Comparison of ENCODE assay signal across 8 cellular contexts in genomic region chr6:90284745-90285481, GRCh38. TPM values are rescaled to one million over a fixed set of nuclear protein-coding genes. Genes with fewer than 3 reads are reported as not detected.
A peak's percentile ranks its signal among the peaks of the same experiment; 100 is the strongest.
DNase-seq lines count a peak whose midpoint lies in the region; ATAC-seq and TF ChIP-seq lines count a peak whose summit lies in the region.

No MANE protein-coding gene starts in this region.

- peak overlapping the region; percentile 71 for H3K4me3 Mint-ChIP-seq in activated T-helper 2 cell treated with anti-CD3 and anti-CD28 coated beads, Interferon-gamma antibody, Interleukin-2, Interleukin-4, amounts not matched to agents 10 μg/mL and 5 μg/mL and 100 μg/mL, durations not matched to agents 14 hours and 24 hours and 36 hours (ENCODE audit: low read depth)
- peak overlapping the region; percentile 83 to 84 for H3K4me3 Mint-ChIP-seq in stimulated activated naive B cell treated with anti-CD40 and anti-IgM and Interleukin-4, amounts not matched to agents 10 μg/mL and 1 μg/mL and 100 μg/mL, for 72 hours

- peaks cover 0 to 23% of the 10 kb centered on the region in 2 donors for H3K4me1 ChIP-seq in right atrium auricular region

- peak overlapping the region in 1 of 2 donors; percentile 36 for H3K4me3 ChIP-seq in right atrium auricular region

- no peaks in the 10 kb centered on the region for H3K27me3 Mint-ChIP-seq in activated T-helper 2 cell treated with anti-CD3 and anti-CD28 coated beads, Interferon-gamma antibody, Interleukin-2, Interleukin-4, amounts not matched to agents 10 μg/mL and 5 μg/mL and 100 μg/mL, durations not matched to agents 14 hours and 24 hours and 36 hours (ENCODE audit: low read depth)
- no peaks in the 10 kb centered on the region for H3K27me3 Mint-ChIP-seq in stimulated activated naive B cell treated with anti-CD40 and anti-IgM and Interleukin-4, amounts not matched to agents 10 μg/mL and 1 μg/mL and 100 μg/mL, for 72 hours

- H3K27ac ChIP-seq in right atrium auricular region: peak overlapping the region; percentile 59 to 70

- peaks cover 82% of the 10 kb centered on the region for H3K4me1 Mint-ChIP-seq in activated T-helper 2 cell treated with anti-CD3 and anti-CD28 coated beads, Interferon-gamma antibody, Interleukin-2, Interleukin-4, amounts not matched to agents 10 μg/mL and 5 μg/mL and 100 μg/mL, durations not matched to agents 14 hours and 24 hours and 36 hours (ENCODE audit: low read depth)
- peaks cover 50 to 90% of the 10 kb centered on the region in 2 donors for H3K4me1 Mint-ChIP-seq in stimulated activated naive B cell treated with anti-CD40 and anti-IgM and Interleukin-4, amounts not matched to agents 10 μg/mL and 1 μg/mL and 100 μg/mL, for 72 hours

- no peak for TF ChIP-seq CTCF in right atrium auricular region (IDR thresholded peaks at IDR 0.05)

- H3K36me3 ChIP-seq in right atrium auricular region: no peaks in the 10 kb centered on the region

- no peaks in the 10 kb centered on the region for H3K27me3 ChIP-seq in right atrium auricular region

- H3K36me3 Mint-ChIP-seq in activated T-helper 2 cell treated with anti-CD3 and anti-CD28 coated beads, Interferon-gamma antibody, Interleukin-2, Interleukin-4, amounts not matched to agents 10 μg/mL and 5 μg/mL and 100 μg/mL, durations not matched to agents 14 hours and 24 hours and 36 hours (ENCODE audit: low read depth): peaks cover 61% of the 10 kb centered on the region
- H3K36me3 Mint-ChIP-seq in stimulated activated naive B cell treated with anti-CD40 and anti-IgM and Interleukin-4, amounts not matched to agents 10 μg/mL and 1 μg/mL and 100 μg/mL, for 72 hours: peaks cover 10 to 30% of the 10 kb centered on the region in 2 donors

- H3K9me3 Mint-ChIP-seq in activated T-helper 2 cell treated with anti-CD3 and anti-CD28 coated beads, Interferon-gamma antibody, Interleukin-2, Interleukin-4, amounts not matched to agents 10 μg/mL and 5 μg/mL and 100 μg/mL, durations not matched to agents 14 hours and 24 hours and 36 hours: peaks cover 17% of the 10 kb centered on the region
- peaks cover 0 to 4% of the 10 kb centered on the region in 2 donors for H3K9me3 Mint-ChIP-seq in stimulated activated naive B cell treated with anti-CD40 and anti-IgM and Interleukin-4, amounts not matched to agents 10 μg/mL and 1 μg/mL and 100 μg/mL, for 72 hours

- intact Hi-C loops in activated T-helper 2 cell treated with anti-CD3 and anti-CD28 coated beads, Interferon-gamma antibody, Interleukin-2, Interleukin-4, amounts not matched to agents 10 μg/mL and 5 μg/mL and 100 μg/mL, durations not matched to agents 14 hours and 24 hours and 36 hours (cut with micrococcal nuclease): loop anchor here (1.0 to 10.0 kb wide), 25 partner anchors 11 to 933 kb away; partner anchors contain the start of genes BACH2, CASP8AP2, MAP3K7 and UBE2J1

- DNase-seq in ELR (ENCODE audit: low read depth) (peak; percentile 73), right atrium auricular region (ENCODE audit: low spot score) (no peak), NCI-H524 (lab: John Stamatoyannopoulos, UW) (no peak), NCI-H1048 (lab: John Stamatoyannopoulos, UW) (no peak)
- no peak for DNase-seq in activated T-helper 2 cell treated with anti-CD3 and anti-CD28 coated beads, Interferon-gamma antibody, Interleukin-2, Interleukin-4, amounts not matched to agents 10 μg/mL and 5 μg/mL and 100 μg/mL, durations not matched to agents 14 hours and 24 hours and 36 hours (ENCODE audit: low spot score)
- DNase-seq in stimulated activated naive B cell treated with anti-CD40 and anti-IgM and Interleukin-4, amounts not matched to agents 10 μg/mL and 1 μg/mL and 100 μg/mL, for 72 hours: peak; percentile 41

- no peaks in the 10 kb centered on the region for H3K9me3 ChIP-seq in right atrium auricular region

- H3K27ac Mint-ChIP-seq in activated T-helper 2 cell treated with anti-CD3 and anti-CD28 coated beads, Interferon-gamma antibody, Interleukin-2, Interleukin-4, amounts not matched to agents 10 μg/mL and 5 μg/mL and 100 μg/mL, durations not matched to agents 14 hours and 24 hours and 36 hours: peak overlapping the region; percentile 90
- peak overlapping the region; percentile 97 for H3K27ac Mint-ChIP-seq in stimulated activated naive B cell treated with anti-CD40 and anti-IgM and Interleukin-4, amounts not matched to agents 10 μg/mL and 1 μg/mL and 100 μg/mL, for 72 hours

- peak; percentile 76 for ATAC-seq in GM21381 (IDR thresholded peaks at IDR 0.05; ENCODE audit: unreplicated experiment)
- ATAC-seq in HG03575 (IDR thresholded peaks at IDR 0.05; ENCODE audit: extremely low read depth, insufficient number of reproducible peaks, low FRiP score, unreplicated experiment): peak; percentile 81
- ATAC-seq in stimulated activated naive B cell treated with anti-CD40 and anti-IgM and Interleukin-4, amounts not matched to agents 10 μg/mL and 1 μg/mL and 100 μg/mL, for 72 hours (replicated peaks): peak; percentile 74 to 78

RNA-seq across cellular contexts. Expression of gene BACH2, which starts 11.7 kb away (rescaled TPM):
- total RNA-seq in activated T-helper 2 cell treated with anti-CD3 and anti-CD28 coated beads, Interferon-gamma antibody, Interleukin-2, Interleukin-4, amounts not matched to agents 10 μg/mL and 5 μg/mL and 100 μg/mL, durations not matched to agents 14 hours and 24 hours and 36 hours: 88.8 and 89.7 TPM in 2 replicates
- total RNA-seq in right atrium auricular region: 1 to 10 TPM in 1 of 2 donors, under 1 TPM in 1; 0.82 to 2.2 TPM

Comparison
In these comparisons a context has a peak if more than half of its experiments do, and no peak if none do; other contexts are left out.
1. DNase-seq: peak in ELR (single experiment) and stimulated activated naive B cell treated with anti-CD40 and anti-IgM and Interleukin-4, amounts not matched to agents 10 μg/mL and 1 μg/mL and 100 μg/mL, for 72 hours (single experiment); none in activated T-helper 2 cell treated with anti-CD3 and anti-CD28 coated beads, Interferon-gamma antibody, Interleukin-2, Interleukin-4, amounts not matched to agents 10 μg/mL and 5 μg/mL and 100 μg/mL, durations not matched to agents 14 hours and 24 hours and 36 hours (single experiment), right atrium auricular region (single experiment), NCI-H524 (0 of 2) and NCI-H1048 (single experiment).
2. RNA of gene BACH2, which starts 11.7 kb away (total RNA-seq): 88.8 to 89.7 TPM in activated T-helper 2 cell treated with anti-CD3 and anti-CD28 coated beads, Interferon-gamma antibody, Interleukin-2, Interleukin-4, amounts not matched to agents 10 μg/mL and 5 μg/mL and 100 μg/mL, durations not matched to agents 14 hours and 24 hours and 36 hours; 0.82 to 2.2 TPM in right atrium auricular region; every median in the first group is over 10 times any median in the second.
3. Peak in every context shown above with its lines, with median percentiles within 50 percentile points of each other: ATAC-seq.